ENCODE assay signal across 1 cellular context in genomic region chr17:7307686-7308624, GRCh38.
TF ChIP-seq lines count a peak whose summit lies in the region.

No MANE protein-coding gene starts in this region.

TF ChIP-seq in HepG2, 621 proteins besides CTCF, POLR2A, EP300 and RAD21 (continued from another document and continues in another):
- no peak for TF ChIP-seq ZNF484 (CRISPR knock-in tag; IDR thresholded peaks at IDR 0.05; ENCODE audit: borderline replicate concordance, low read depth)
- no peak for TF ChIP-seq ZNF883 (CRISPR knock-in tag; IDR thresholded peaks at IDR 0.05; ENCODE audit: not compliant biosample characterization)
- TF ChIP-seq ZNF362 (CRISPR knock-in tag; IDR thresholded peaks at IDR 0.05; ENCODE audit: borderline replicate concordance) = no peak
- TF ChIP-seq TBX3 (IDR thresholded peaks at IDR 0.05; ENCODE audit: borderline replicate concordance) = no peak
- peak; percentile 92 for TF ChIP-seq ZNF281 (CRISPR knock-in tag; IDR thresholded peaks at IDR 0.05; ENCODE audit: borderline replicate concordance)
- no peak for TF ChIP-seq EED (CRISPR knock-in tag; IDR thresholded peaks at IDR 0.05)
- TF ChIP-seq ZBTB20 (CRISPR knock-in tag; IDR thresholded peaks at IDR 0.05; ENCODE audit: borderline replicate concordance, low read depth) = no peak
- no peak for TF ChIP-seq ZNF143 (CRISPR knock-in tag; IDR thresholded peaks at IDR 0.05)
- no peak; the same call in 1 of the 2 replicates for TF ChIP-seq SIN3A (IDR thresholded peaks at IDR 0.05; ENCODE audit: borderline replicate concordance, low read depth, low read length)
- TF ChIP-seq YY1 (IDR thresholded peaks at IDR 0.05; ENCODE audit: insufficient read depth, insufficient replicate concordance, low read depth, low read length) = peak; percentile 48
- TF ChIP-seq ZBTB34 (CRISPR knock-in tag; IDR thresholded peaks at IDR 0.05) = no peak
- TF ChIP-seq SNRNP70 (IDR thresholded peaks at IDR 0.05; ENCODE audit: low read depth, low read length) = no peak
- TF ChIP-seq ZNF207 (IDR thresholded peaks at IDR 0.05; ENCODE audit: borderline replicate concordance) = no peak
- TF ChIP-seq THAP9 (CRISPR knock-in tag; IDR thresholded peaks at IDR 0.05; ENCODE audit: borderline replicate concordance) = no peak
- TF ChIP-seq NFIB (CRISPR knock-in tag; IDR thresholded peaks at IDR 0.05; ENCODE audit: borderline replicate concordance) = no peak
- no peak for TF ChIP-seq ATF7 (IDR thresholded peaks at IDR 0.05)
- TF ChIP-seq ATF7 (CRISPR knock-in tag; IDR thresholded peaks at IDR 0.05) = 0 out of 2 replicates have a peak, but pooled peaks have one; percentile 23
- TF ChIP-seq MED8 (CRISPR knock-in tag; IDR thresholded peaks at IDR 0.05; ENCODE audit: insufficient replicate concordance) = no peak
- no peak for TF ChIP-seq TEF (CRISPR knock-in tag; IDR thresholded peaks at IDR 0.05)
- TF ChIP-seq ZNF451 (CRISPR knock-in tag; IDR thresholded peaks at IDR 0.05) = no peak
- no peak for TF ChIP-seq HOXA3 (CRISPR knock-in tag; IDR thresholded peaks at IDR 0.05)
- TF ChIP-seq ZNF282 (IDR thresholded peaks at IDR 0.05; ENCODE audit: partially characterized antibody) = no peak
- no peak for TF ChIP-seq ZNF512 (CRISPR knock-in tag; IDR thresholded peaks at IDR 0.05)
- TF ChIP-seq ZMYM2 (CRISPR knock-in tag; IDR thresholded peaks at IDR 0.05) = no peak
- TF ChIP-seq PTBP1 (IDR thresholded peaks at IDR 0.05; ENCODE audit: low read depth, low read length, poor library complexity, severe bottlenecking) = no peak
- no peak for TF ChIP-seq ZNF275 (CRISPR knock-in tag; IDR thresholded peaks at IDR 0.05; ENCODE audit: borderline replicate concordance)
- TF ChIP-seq ZFAT (CRISPR knock-in tag; conservative IDR thresholded peaks at IDR 0.05) = no peak
- TF ChIP-seq DBP (CRISPR knock-in tag; IDR thresholded peaks at IDR 0.05; ENCODE audit: not compliant biosample characterization) = no peak
- TF ChIP-seq E2F5 (CRISPR knock-in tag; conservative IDR thresholded peaks at IDR 0.05) = no peak
- TF ChIP-seq NR2F6 (IDR thresholded peaks at IDR 0.05) = no peak
- TF ChIP-seq NR2F6 (CRISPR knock-in tag; IDR thresholded peaks at IDR 0.05) = no peak
- no peak for TF ChIP-seq NFRKB (IDR thresholded peaks at IDR 0.05)
- no peak for TF ChIP-seq NAIF1 (CRISPR knock-in tag; IDR thresholded peaks at IDR 0.05; ENCODE audit: borderline replicate concordance)
- no peak for TF ChIP-seq ZNF382 (CRISPR knock-in tag; IDR thresholded peaks at IDR 0.05; ENCODE audit: borderline replicate concordance)
- no peak for TF ChIP-seq TOPORS (CRISPR knock-in tag; IDR thresholded peaks at IDR 0.05)
- no peak for TF ChIP-seq ZKSCAN1 (IDR thresholded peaks at IDR 0.05; ENCODE audit: low read length)
- TF ChIP-seq ZBTB25 (CRISPR knock-in tag; IDR thresholded peaks at IDR 0.05) = no peak; the same call in 1 of the 2 replicates
- peak; percentile 78 for TF ChIP-seq ZNF687 (CRISPR knock-in tag; IDR thresholded peaks at IDR 0.05)
- no peak for TF ChIP-seq ATF3 (CRISPR knock-in tag; IDR thresholded peaks at IDR 0.05)
- no peak for TF ChIP-seq TBP (CRISPR knock-in tag; IDR thresholded peaks at IDR 0.05)
- TF ChIP-seq ELF3 (CRISPR knock-in tag; IDR thresholded peaks at IDR 0.05) = no peak
